Comparison of ENCODE assay signal across 16 cellular contexts in genomic region chr9:132837501-132838268, GRCh38. TPM values are rescaled to one million over a fixed set of nuclear protein-coding genes. Genes with fewer than 3 reads are reported as not detected.
DNase-seq lines count a peak whose midpoint lies in the region; ATAC-seq and TF ChIP-seq lines count a peak whose summit lies in the region.
"Had no signal": no experiment of that assay in that cellular context is flagged by ENCODE, and none has a peak within 500 bp of the region (broad histone marks: within the 10 kb centered on the region; RNA-seq: fewer than 3 reads in every experiment).

No MANE protein-coding gene starts in this region.

- H3K4me3 ChIP-seq in right atrium auricular region: no peak overlapping the region
- H3K4me3 ChIP-seq: BLaER1 treated with 17β-estradiol and CSF1 and Interleukin-3, amounts not matched to agents 10 nM and 100 nM; GM12878 had no signal

- ATAC-seq in sciatic nerve: no peak
- ATAC-seq: GM12878 had no signal

- no peaks in the 10 kb centered on the region for H3K27me3 ChIP-seq in right atrium auricular region
- H3K27me3 ChIP-seq: BLaER1 treated with 17β-estradiol and CSF1 and Interleukin-3, amounts not matched to agents 10 nM and 100 nM had no signal

- peak; percentile 27 for DNase-seq in cardiac septum (ENCODE audit: low spot score)
- DNase-seq in right atrium auricular region (ENCODE audit: low spot score): no peak
- peak; percentile 5 for DNase-seq in MV-4-11 (lab: John Stamatoyannopoulos, UW)
- peak; percentile 57 for DNase-seq in mesenteric fat pad (ENCODE audit: low spot score)
- peak; percentile 10 for DNase-seq in sciatic nerve (ENCODE audit: low spot score)
- DNase-seq in COLO668 (lab: John Stamatoyannopoulos, UW; ENCODE audit: unreplicated experiment): no peak
- no peak for DNase-seq in NCI-H82 treated with DMSO at 0.1 percent for 48 hours (lab: John Stamatoyannopoulos, UW; ENCODE audit: unreplicated experiment)
- no peak for DNase-seq in SHP77 treated with DMSO at 0.1 percent for 48 hours (lab: John Stamatoyannopoulos, UW)
- DNase-seq: ACHN; Calu3; CD4-positive, CD25-positive, alpha-beta regulatory T cell; DMS 273 treated with DMSO at 0.1 percent for 48 hours; HCEC 1CT had no signal

- no peaks in the 10 kb centered on the region for H3K36me3 ChIP-seq in right atrium auricular region
- H3K36me3 ChIP-seq: BLaER1 treated with 17β-estradiol and CSF1 and Interleukin-3, amounts not matched to agents 10 nM and 100 nM had no signal

- no peaks in the 10 kb centered on the region for H3K9me3 ChIP-seq in right atrium auricular region
- H3K9me3 ChIP-seq: BLaER1 treated with 17β-estradiol and CSF1 and Interleukin-3, amounts not matched to agents 10 nM and 100 nM had no signal

- no peaks in the 10 kb centered on the region for H3K4me1 ChIP-seq in right atrium auricular region

- intact Hi-C loops in cardiac septum (cut with DNase I) (no loop called here), sciatic nerve (cut with DNase I) (no loop called here)

- TF ChIP-seq CTCF in right atrium auricular region (IDR thresholded peaks at IDR 0.05): no peak

- no peak overlapping the region for H3K27ac ChIP-seq in right atrium auricular region
- H3K27ac ChIP-seq: BLaER1 treated with 17β-estradiol and CSF1 and Interleukin-3, amounts not matched to agents 10 nM and 100 nM; HL-60 had no signal

RNA-seq across cellular contexts. Expression of gene AK8, which starts 40.4 kb away (rescaled TPM):
- total RNA-seq in cardiac septum (0.13 TPM), right atrium auricular region (under 1 TPM in 1 of 2 donors, not detected in 1; 0.19 TPM), mesenteric fat pad (1.5 TPM), sciatic nerve (1.6 TPM)
- total RNA-seq: CD4-positive, CD25-positive, alpha-beta regulatory T cell; GM12878 had no signal

RNA-seq across cellular contexts. Expression of gene SPACA9, which starts 41.0 kb away (rescaled TPM):
- 5.4 TPM for total RNA-seq in cardiac septum
- 10 to 100 TPM in 1 of 2 donors, 1 to 10 TPM in 1; 8.1 to 17.1 TPM for total RNA-seq in right atrium auricular region
- total RNA-seq in mesenteric fat pad: 3.9 TPM
- total RNA-seq in sciatic nerve: 9.3 TPM

Comparison
In these comparisons a context has a peak if more than half of its experiments do, and no peak if none do; other contexts are left out.
1. DNase-seq: peak in cardiac septum (single experiment), MV-4-11 (single experiment), mesenteric fat pad (single experiment) and sciatic nerve (single experiment); none in right atrium auricular region (single experiment), COLO668 (single experiment), NCI-H82 treated with DMSO at 0.1 percent for 48 hours (single experiment) and SHP77 treated with DMSO at 0.1 percent for 48 hours (single experiment).